Comparison of ENCODE assay signal across 2 cellular contexts in the genomic region with DNA sequence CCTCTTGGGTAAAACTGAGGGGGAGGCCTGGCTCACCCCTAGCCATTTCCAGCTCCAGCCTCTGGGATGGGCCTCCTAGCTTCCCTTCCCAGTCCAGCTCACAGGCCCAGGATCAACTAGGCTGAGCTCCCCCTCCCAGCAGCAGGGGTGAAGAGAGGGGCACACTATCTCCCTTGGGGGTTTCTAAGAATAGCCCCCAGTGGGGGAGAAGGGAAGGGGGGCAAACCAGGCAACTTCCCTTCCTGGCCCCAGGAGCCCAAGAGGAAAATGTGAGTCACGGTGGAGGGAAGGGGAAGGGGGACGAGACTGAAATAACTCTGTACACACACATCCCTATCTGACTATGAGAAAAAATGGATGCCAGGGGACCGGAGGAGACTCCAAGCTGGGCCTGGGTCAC.
TF ChIP-seq lines count a peak whose summit lies in the region.

No MANE protein-coding gene starts in this region.

TF ChIP-seq in liver, 16 proteins besides CTCF, POLR2A, EP300 and RAD21:
- TF ChIP-seq, protein P1, sequence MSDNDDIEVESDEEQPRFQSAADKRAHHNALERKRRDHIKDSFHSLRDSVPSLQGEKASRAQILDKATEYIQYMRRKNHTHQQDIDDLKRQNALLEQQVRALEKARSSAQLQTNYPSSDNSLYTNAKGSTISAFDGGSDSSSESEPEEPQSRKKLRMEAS (IDR thresholded peaks at IDR 0.05) = no peak
- TF ChIP-seq, protein P2, sequence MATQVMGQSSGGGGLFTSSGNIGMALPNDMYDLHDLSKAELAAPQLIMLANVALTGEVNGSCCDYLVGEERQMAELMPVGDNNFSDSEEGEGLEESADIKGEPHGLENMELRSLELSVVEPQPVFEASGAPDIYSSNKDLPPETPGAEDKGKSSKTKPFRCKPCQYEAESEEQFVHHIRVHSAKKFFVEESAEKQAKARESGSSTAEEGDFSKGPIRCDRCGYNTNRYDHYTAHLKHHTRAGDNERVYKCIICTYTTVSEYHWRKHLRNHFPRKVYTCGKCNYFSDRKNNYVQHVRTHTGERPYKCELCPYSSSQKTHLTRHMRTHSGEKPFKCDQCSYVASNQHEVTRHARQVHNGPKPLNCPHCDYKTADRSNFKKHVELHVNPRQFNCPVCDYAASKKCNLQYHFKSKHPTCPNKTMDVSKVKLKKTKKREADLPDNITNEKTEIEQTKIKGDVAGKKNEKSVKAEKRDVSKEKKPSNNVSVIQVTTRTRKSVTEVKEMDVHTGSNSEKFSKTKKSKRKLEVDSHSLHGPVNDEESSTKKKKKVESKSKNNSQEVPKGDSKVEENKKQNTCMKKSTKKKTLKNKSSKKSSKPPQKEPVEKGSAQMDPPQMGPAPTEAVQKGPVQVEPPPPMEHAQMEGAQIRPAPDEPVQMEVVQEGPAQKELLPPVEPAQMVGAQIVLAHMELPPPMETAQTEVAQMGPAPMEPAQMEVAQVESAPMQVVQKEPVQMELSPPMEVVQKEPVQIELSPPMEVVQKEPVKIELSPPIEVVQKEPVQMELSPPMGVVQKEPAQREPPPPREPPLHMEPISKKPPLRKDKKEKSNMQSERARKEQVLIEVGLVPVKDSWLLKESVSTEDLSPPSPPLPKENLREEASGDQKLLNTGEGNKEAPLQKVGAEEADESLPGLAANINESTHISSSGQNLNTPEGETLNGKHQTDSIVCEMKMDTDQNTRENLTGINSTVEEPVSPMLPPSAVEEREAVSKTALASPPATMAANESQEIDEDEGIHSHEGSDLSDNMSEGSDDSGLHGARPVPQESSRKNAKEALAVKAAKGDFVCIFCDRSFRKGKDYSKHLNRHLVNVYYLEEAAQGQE (IDR thresholded peaks at IDR 0.05) = no peak
- no peak for TF ChIP-seq RXRA (IDR thresholded peaks at IDR 0.05)
- TF ChIP-seq HNF4A (conservative IDR thresholded peaks at IDR 0.05) = no peak
- TF ChIP-seq, protein P3, sequence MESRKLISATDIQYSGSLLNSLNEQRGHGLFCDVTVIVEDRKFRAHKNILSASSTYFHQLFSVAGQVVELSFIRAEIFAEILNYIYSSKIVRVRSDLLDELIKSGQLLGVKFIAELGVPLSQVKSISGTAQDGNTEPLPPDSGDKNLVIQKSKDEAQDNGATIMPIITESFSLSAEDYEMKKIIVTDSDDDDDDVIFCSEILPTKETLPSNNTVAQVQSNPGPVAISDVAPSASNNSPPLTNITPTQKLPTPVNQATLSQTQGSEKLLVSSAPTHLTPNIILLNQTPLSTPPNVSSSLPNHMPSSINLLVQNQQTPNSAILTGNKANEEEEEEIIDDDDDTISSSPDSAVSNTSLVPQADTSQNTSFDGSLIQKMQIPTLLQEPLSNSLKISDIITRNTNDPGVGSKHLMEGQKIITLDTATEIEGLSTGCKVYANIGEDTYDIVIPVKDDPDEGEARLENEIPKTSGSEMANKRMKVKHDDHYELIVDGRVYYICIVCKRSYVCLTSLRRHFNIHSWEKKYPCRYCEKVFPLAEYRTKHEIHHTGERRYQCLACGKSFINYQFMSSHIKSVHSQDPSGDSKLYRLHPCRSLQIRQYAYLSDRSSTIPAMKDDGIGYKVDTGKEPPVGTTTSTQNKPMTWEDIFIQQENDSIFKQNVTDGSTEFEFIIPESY (IDR thresholded peaks at IDR 0.05) = no peak
- peak; percentile 24 for TF ChIP-seq NR2F2 (IDR thresholded peaks at IDR 0.05)
- no peak for TF ChIP-seq SP1 (IDR thresholded peaks at IDR 0.05)
- TF ChIP-seq JUND (IDR thresholded peaks at IDR 0.05) = peak; percentile 90 to 93
- TF ChIP-seq, protein P4, sequence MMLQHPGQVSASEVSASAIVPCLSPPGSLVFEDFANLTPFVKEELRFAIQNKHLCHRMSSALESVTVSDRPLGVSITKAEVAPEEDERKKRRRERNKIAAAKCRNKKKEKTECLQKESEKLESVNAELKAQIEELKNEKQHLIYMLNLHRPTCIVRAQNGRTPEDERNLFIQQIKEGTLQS (IDR thresholded peaks at IDR 0.05) = no peak
- TF ChIP-seq GABPA (IDR thresholded peaks at IDR 0.05 in 1 of 2, conservative IDR thresholded peaks at IDR 0.05 in 1 of 2) = no peak
- TF ChIP-seq EGR1 (IDR thresholded peaks at IDR 0.05; ENCODE audit: low read depth in 2 of 2) = no peak
- TF ChIP-seq HNF4G (IDR thresholded peaks at IDR 0.05) = no peak
- no peak for TF ChIP-seq TAF1 (conservative IDR thresholded peaks at IDR 0.05)
- no peak for TF ChIP-seq FOXA1 (IDR thresholded peaks at IDR 0.05)
- no peak for TF ChIP-seq YY1 (IDR thresholded peaks at IDR 0.05)
- TF ChIP-seq FOXA2 (IDR thresholded peaks at IDR 0.05) = no peak

TF ChIP-seq in HepG2, 621 proteins besides CTCF, POLR2A, EP300 and RAD21:
- TF ChIP-seq CENPT (CRISPR knock-in tag; IDR thresholded peaks at IDR 0.05; ENCODE audit: low read depth) (no peak), SP140L (CRISPR knock-in tag; IDR thresholded peaks at IDR 0.05; ENCODE audit: borderline replicate concordance) (no peak), GTF3A (CRISPR knock-in tag; conservative IDR thresholded peaks at IDR 0.05) (no peak), CREM (IDR thresholded peaks at IDR 0.05) (no peak), CREM (CRISPR knock-in tag; IDR thresholded peaks at IDR 0.05) (no peak), MYC (CRISPR knock-in tag; IDR thresholded peaks at IDR 0.05; ENCODE audit: borderline replicate concordance) (no peak), ZNF83 (CRISPR knock-in tag; IDR thresholded peaks at IDR 0.05; ENCODE audit: borderline replicate concordance) (no peak), NFE2L2 (IDR thresholded peaks at IDR 0.05; ENCODE audit: low read length) (no peak), RFX1 (IDR thresholded peaks at IDR 0.05) (no peak), ZNF781 (CRISPR knock-in tag; IDR thresholded peaks at IDR 0.05; ENCODE audit: borderline replicate concordance, not compliant biosample characterization) (no peak), ZNF782 (CRISPR knock-in tag; IDR thresholded peaks at IDR 0.05; ENCODE audit: borderline replicate concordance) (no peak)
- TF ChIP-seq, protein P5, sequence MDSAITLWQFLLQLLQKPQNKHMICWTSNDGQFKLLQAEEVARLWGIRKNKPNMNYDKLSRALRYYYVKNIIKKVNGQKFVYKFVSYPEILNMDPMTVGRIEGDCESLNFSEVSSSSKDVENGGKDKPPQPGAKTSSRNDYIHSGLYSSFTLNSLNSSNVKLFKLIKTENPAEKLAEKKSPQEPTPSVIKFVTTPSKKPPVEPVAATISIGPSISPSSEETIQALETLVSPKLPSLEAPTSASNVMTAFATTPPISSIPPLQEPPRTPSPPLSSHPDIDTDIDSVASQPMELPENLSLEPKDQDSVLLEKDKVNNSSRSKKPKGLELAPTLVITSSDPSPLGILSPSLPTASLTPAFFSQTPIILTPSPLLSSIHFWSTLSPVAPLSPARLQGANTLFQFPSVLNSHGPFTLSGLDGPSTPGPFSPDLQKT (CRISPR knock-in tag; IDR thresholded peaks at IDR 0.05; ENCODE audit: borderline replicate concordance) = no peak
- TF ChIP-seq, protein P6, sequence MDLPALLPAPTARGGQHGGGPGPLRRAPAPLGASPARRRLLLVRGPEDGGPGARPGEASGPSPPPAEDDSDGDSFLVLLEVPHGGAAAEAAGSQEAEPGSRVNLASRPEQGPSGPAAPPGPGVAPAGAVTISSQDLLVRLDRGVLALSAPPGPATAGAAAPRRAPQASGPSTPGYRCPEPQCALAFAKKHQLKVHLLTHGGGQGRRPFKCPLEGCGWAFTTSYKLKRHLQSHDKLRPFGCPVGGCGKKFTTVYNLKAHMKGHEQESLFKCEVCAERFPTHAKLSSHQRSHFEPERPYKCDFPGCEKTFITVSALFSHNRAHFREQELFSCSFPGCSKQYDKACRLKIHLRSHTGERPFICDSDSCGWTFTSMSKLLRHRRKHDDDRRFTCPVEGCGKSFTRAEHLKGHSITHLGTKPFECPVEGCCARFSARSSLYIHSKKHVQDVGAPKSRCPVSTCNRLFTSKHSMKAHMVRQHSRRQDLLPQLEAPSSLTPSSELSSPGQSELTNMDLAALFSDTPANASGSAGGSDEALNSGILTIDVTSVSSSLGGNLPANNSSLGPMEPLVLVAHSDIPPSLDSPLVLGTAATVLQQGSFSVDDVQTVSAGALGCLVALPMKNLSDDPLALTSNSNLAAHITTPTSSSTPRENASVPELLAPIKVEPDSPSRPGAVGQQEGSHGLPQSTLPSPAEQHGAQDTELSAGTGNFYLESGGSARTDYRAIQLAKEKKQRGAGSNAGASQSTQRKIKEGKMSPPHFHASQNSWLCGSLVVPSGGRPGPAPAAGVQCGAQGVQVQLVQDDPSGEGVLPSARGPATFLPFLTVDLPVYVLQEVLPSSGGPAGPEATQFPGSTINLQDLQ (CRISPR knock-in tag; IDR thresholded peaks at IDR 0.05) = no peak
- TF ChIP-seq, protein P7, sequence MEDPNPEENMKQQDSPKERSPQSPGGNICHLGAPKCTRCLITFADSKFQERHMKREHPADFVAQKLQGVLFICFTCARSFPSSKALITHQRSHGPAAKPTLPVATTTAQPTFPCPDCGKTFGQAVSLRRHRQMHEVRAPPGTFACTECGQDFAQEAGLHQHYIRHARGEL (CRISPR knock-in tag; IDR thresholded peaks at IDR 0.05) = no peak
- TF ChIP-seq, protein P8, sequence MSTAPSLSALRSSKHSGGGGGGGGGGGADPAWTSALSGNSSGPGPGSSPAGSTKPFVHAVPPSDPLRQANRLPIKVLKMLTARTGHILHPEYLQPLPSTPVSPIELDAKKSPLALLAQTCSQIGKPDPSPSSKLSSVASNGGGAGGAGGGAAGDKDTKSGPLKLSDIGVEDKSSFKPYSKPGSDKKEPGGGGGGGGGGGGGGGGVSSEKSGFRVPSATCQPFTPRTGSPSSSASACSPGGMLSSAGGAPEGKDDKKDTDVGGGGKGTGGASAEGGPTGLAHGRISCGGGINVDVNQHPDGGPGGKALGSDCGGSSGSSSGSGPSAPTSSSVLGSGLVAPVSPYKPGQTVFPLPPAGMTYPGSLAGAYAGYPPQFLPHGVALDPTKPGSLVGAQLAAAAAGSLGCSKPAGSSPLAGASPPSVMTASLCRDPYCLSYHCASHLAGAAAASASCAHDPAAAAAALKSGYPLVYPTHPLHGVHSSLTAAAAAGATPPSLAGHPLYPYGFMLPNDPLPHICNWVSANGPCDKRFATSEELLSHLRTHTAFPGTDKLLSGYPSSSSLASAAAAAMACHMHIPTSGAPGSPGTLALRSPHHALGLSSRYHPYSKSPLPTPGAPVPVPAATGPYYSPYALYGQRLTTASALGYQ (CRISPR knock-in tag; IDR thresholded peaks at IDR 0.05) = no peak
- TF ChIP-seq, protein P9, sequence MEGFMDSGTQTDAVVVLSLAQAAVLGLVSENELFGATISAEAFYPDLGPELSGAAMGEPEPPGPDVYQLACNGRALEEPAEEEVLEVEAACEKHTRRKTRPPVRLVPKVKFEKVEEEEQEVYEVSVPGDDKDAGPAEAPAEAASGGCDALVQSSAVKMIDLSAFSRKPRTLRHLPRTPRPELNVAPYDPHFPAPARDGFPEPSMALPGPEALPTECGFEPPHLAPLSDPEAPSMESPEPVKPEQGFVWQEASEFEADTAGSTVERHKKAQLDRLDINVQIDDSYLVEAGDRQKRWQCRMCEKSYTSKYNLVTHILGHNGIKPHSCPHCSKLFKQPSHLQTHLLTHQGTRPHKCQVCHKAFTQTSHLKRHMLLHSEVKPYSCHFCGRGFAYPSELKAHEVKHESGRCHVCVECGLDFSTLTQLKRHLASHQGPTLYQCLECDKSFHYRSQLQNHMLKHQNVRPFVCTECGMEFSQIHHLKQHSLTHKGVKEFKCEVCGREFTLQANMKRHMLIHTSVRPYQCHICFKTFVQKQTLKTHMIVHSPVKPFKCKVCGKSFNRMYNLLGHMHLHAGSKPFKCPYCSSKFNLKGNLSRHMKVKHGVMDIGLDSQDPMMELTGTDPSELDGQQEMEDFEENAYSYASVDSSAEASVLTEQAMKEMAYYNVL (CRISPR knock-in tag; IDR thresholded peaks at IDR 0.05; ENCODE audit: borderline replicate concordance) = no peak
